Comparison of ENCODE assay signal across 3 cellular contexts in the genomic region with DNA sequence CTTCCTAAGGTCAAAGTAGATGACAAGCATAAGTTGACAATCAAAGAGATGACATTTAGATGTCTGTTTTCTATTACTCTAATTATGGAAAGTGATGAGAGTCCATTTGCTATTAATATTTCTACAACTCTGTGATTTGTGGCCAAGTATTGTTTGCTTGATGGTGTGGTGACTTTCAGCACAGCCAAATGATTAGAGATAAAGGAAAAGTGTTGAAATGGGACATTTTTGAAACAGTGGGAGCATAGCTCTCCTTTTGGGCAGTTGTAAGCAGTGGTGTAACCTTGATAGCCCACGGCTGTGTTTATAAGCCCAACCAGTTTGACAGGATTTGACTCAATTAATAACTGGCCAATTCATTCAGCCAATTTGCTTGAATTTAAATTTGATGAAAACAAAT.
TF ChIP-seq lines count a peak whose summit lies in the region.

No MANE protein-coding gene starts in this region.

TF ChIP-seq in SK-N-SH, 30 proteins besides CTCF, POLR2A, EP300 and RAD21 (continued from another document):
- TF ChIP-seq CHD2 (IDR thresholded peaks at IDR 0.05; ENCODE audit: low read length, partially characterized antibody) (no peak), PBX3 (IDR thresholded peaks at IDR 0.05) (no peak)

TF ChIP-seq in SK-N-SH treated with all-trans-retinoic acid at 6 μM for 48 hours, 23 proteins besides CTCF, POLR2A, EP300 and RAD21 (continued from another document):
- no peak for TF ChIP-seq CSRNP3 (CRISPR knock-in tag; IDR thresholded peaks at IDR 0.05)
- TF ChIP-seq ARNTL (CRISPR knock-in tag; IDR thresholded peaks at IDR 0.05; ENCODE audit: borderline replicate concordance, low read depth) = no peak
- TF ChIP-seq RARB (CRISPR knock-in tag; IDR thresholded peaks at IDR 0.05) = no peak
- TF ChIP-seq OSR1 (CRISPR knock-in tag; IDR thresholded peaks at IDR 0.05) = no peak
- TF ChIP-seq ZNF8 (CRISPR knock-in tag; IDR thresholded peaks at IDR 0.05) = no peak
- TF ChIP-seq TSHZ2 (CRISPR knock-in tag; IDR thresholded peaks at IDR 0.05) = no peak
- TF ChIP-seq GLIS3 (CRISPR knock-in tag; IDR thresholded peaks at IDR 0.05) = no peak
- TF ChIP-seq CSDC2 (CRISPR knock-in tag; IDR thresholded peaks at IDR 0.05) = no peak

TF ChIP-seq in GM23338, 12 proteins besides CTCF, POLR2A, EP300 and RAD21 (continued from another document):
- TF ChIP-seq, protein P1, sequence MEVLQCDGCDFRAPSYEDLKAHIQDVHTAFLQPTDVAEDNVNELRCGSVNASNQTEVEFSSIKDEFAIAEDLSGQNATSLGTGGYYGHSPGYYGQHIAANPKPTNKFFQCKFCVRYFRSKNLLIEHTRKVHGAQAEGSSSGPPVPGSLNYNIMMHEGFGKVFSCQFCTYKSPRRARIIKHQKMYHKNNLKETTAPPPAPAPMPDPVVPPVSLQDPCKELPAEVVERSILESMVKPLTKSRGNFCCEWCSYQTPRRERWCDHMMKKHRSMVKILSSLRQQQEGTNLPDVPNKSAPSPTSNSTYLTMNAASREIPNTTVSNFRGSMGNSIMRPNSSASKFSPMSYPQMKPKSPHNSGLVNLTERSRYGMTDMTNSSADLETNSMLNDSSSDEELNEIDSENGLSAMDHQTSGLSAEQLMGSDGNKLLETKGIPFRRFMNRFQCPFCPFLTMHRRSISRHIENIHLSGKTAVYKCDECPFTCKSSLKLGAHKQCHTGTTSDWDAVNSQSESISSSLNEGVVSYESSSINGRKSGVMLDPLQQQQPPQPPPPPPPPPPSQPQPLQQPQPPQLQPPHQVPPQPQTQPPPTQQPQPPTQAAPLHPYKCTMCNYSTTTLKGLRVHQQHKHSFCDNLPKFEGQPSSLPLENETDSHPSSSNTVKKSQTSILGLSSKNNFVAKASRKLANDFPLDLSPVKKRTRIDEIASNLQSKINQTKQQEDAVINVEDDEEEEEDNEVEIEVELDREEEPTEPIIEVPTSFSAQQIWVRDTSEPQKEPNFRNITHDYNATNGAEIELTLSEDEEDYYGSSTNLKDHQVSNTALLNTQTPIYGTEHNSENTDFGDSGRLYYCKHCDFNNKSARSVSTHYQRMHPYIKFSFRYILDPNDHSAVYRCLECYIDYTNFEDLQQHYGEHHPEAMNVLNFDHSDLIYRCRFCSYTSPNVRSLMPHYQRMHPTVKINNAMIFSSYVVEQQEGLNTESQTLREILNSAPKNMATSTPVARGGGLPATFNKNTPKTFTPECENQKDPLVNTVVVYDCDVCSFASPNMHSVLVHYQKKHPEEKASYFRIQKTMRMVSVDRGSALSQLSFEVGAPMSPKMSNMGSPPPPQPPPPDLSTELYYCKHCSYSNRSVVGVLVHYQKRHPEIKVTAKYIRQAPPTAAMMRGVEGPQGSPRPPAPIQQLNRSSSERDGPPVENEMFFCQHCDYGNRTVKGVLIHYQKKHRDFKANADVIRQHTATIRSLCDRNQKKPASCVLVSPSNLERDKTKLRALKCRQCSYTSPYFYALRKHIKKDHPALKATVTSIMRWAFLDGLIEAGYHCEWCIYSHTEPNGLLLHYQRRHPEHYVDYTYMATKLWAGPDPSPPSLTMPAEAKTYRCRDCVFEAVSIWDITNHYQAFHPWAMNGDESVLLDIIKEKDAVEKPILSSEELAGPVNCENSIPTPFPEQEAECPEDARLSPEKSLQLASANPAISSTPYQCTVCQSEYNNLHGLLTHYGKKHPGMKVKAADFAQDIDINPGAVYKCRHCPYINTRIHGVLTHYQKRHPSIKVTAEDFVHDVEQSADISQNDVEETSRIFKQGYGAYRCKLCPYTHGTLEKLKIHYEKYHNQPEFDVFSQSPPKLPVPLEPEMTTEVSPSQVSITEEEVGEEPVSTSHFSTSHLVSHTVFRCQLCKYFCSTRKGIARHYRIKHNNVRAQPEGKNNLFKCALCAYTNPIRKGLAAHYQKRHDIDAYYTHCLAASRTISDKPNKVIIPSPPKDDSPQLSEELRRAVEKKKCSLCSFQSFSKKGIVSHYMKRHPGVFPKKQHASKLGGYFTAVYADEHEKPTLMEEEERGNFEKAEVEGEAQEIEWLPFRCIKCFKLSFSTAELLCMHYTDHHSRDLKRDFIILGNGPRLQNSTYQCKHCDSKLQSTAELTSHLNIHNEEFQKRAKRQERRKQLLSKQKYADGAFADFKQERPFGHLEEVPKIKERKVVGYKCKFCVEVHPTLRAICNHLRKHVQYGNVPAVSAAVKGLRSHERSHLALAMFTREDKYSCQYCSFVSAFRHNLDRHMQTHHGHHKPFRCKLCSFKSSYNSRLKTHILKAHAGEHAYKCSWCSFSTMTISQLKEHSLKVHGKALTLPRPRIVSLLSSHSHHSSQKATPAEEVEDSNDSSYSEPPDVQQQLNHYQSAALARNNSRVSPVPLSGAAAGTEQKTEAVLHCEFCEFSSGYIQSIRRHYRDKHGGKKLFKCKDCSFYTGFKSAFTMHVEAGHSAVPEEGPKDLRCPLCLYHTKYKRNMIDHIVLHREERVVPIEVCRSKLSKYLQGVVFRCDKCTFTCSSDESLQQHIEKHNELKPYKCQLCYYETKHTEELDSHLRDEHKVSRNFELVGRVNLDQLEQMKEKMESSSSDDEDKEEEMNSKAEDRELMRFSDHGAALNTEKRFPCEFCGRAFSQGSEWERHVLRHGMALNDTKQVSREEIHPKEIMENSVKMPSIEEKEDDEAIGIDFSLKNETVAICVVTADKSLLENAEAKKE (CRISPR knock-in tag; IDR thresholded peaks at IDR 0.05) = no peak
- TF ChIP-seq EZH2 (IDR thresholded peaks at IDR 0.05; ENCODE audit: low read depth, unreplicated experiment) (no peak), POLR2AphosphoS5 (IDR thresholded peaks at IDR 0.05; ENCODE audit: low read depth) (no peak), CREB1 (CRISPR knock-in tag; IDR thresholded peaks at IDR 0.05; ENCODE audit: low read depth) (no peak), STAT1 (IDR thresholded peaks at IDR 0.05; ENCODE audit: unreplicated experiment) (no peak), NANOG (IDR thresholded peaks at IDR 0.05; ENCODE audit: borderline replicate concordance) (no peak), ZNF331 (CRISPR knock-in tag; IDR thresholded peaks at IDR 0.05; ENCODE audit: low read depth) (no peak)
- TF ChIP-seq, protein P2, sequence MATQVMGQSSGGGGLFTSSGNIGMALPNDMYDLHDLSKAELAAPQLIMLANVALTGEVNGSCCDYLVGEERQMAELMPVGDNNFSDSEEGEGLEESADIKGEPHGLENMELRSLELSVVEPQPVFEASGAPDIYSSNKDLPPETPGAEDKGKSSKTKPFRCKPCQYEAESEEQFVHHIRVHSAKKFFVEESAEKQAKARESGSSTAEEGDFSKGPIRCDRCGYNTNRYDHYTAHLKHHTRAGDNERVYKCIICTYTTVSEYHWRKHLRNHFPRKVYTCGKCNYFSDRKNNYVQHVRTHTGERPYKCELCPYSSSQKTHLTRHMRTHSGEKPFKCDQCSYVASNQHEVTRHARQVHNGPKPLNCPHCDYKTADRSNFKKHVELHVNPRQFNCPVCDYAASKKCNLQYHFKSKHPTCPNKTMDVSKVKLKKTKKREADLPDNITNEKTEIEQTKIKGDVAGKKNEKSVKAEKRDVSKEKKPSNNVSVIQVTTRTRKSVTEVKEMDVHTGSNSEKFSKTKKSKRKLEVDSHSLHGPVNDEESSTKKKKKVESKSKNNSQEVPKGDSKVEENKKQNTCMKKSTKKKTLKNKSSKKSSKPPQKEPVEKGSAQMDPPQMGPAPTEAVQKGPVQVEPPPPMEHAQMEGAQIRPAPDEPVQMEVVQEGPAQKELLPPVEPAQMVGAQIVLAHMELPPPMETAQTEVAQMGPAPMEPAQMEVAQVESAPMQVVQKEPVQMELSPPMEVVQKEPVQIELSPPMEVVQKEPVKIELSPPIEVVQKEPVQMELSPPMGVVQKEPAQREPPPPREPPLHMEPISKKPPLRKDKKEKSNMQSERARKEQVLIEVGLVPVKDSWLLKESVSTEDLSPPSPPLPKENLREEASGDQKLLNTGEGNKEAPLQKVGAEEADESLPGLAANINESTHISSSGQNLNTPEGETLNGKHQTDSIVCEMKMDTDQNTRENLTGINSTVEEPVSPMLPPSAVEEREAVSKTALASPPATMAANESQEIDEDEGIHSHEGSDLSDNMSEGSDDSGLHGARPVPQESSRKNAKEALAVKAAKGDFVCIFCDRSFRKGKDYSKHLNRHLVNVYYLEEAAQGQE (IDR thresholded peaks at IDR 0.05; ENCODE audit: unreplicated experiment) = no peak
